In genomic region chr7:129083525-129083924, GRCh38 we compare ENCODE assay signal across 28 cellular contexts.
"Had no signal": no experiment of that assay in that cellular context is flagged by ENCODE, and none has a peak within 500 bp of the region (broad histone marks: within the 10 kb centered on the region; RNA-seq: fewer than 3 reads in every experiment).

No MANE protein-coding gene starts in this region.

- H3K4me3 ChIP-seq: adrenal gland, breast epithelium, SK-N-MC had no signal

- FAIRE-seq: TTC549 had no signal

- H3K4me1 ChIP-seq: adrenal gland, breast epithelium had no signal

- DNase-seq: activated CD4-positive, alpha-beta memory T cell treated with anti-CD3 and anti-CD28 coated beads, Interleukin-2, amount 10 ng/mL, durations not matched to agents 7 days and 5 days; activated CD4-positive, alpha-beta T cell treated with anti-CD3 and anti-CD28 coated beads for 36 hours; activated CD4-positive, alpha-beta T cell treated with anti-CD3 and anti-CD28 coated beads, Interleukin-2, amount 50 U/mL, for 1 hour; activated CD8-positive, alpha-beta memory T cell treated with anti-CD3 and anti-CD28 coated beads, Interleukin-2, amount 50 U/mL, for 4 hours; activated naive CD4-positive, alpha-beta T cell treated with anti-CD3 and anti-CD28 coated beads, Interleukin-2, amount 50 U/mL, for 16 hours; activated naive CD8-positive, alpha-beta T cell treated with anti-CD3 and anti-CD28 coated beads, Interleukin-2, amount 10 ng/mL, durations not matched to agents 7 days and 5 days; activated T-cell treated with anti-CD3 and anti-CD28 coated beads, Interleukin-2, amount 50 U/mL, for 1 hour; adrenal gland; aorta; Kasumi-1; KBM-7; NCI-H1092; NCI-H1417; NCI-H1930; NCI-H2171 treated with DMSO at 0.1 percent for 48 hours; NCI-H226; NCI-H510A; NCI-H526 treated with DMSO at 0.1 percent for 48 hours; NCI-H82; RPMI8226; T-cell; T-helper 2 cell; T1000 had no signal

- H3K27me3 ChIP-seq: adrenal gland, breast epithelium had no signal

- H3K36me3 ChIP-seq: adrenal gland, breast epithelium had no signal

- H3K27ac ChIP-seq: adrenal gland, breast epithelium, SK-N-MC, VCaP had no signal

- H3K9me3 ChIP-seq: adrenal gland, breast epithelium had no signal

- ATAC-seq: activated CD4-positive, alpha-beta T cell treated with anti-CD3 and anti-CD28 coated beads for 36 hours; Right ventricle myocardium inferior; T-cell had no signal
